13 cellular contexts compared by ENCODE assay signal in genomic region chr18:57841568-57841967, GRCh38. TPM values are rescaled to one million over a fixed set of nuclear protein-coding genes. Genes with fewer than 3 reads are reported as not detected.
DNase-seq lines count a peak whose midpoint lies in the region; ATAC-seq, FAIRE-seq and TF ChIP-seq lines count a peak whose summit lies in the region.
"Had no signal": no experiment of that assay in that cellular context is flagged by ENCODE, and none has a peak within 500 bp of the region (broad histone marks: within the 10 kb centered on the region; RNA-seq: fewer than 3 reads in every experiment).

No MANE protein-coding gene starts in this region.

- no peaks in the 10 kb centered on the region; the same call in 1 of the 2 replicates for H3K23me2 ChIP-seq in H1 (ENCODE audit: low read depth, low read length)

- no peak overlapping the region for H2BK120ac ChIP-seq in H1 (replicated peaks; ENCODE audit: low read depth, low read length)

- no peak overlapping the region for H3K18ac ChIP-seq in H1 (ENCODE audit: extremely low read depth, low read length)

- no peak overlapping the region for H4K5ac ChIP-seq in H1 (ENCODE audit: insufficient read length, low read depth, low read length)

- no peak overlapping the region for H2BK20ac ChIP-seq in H1 (ENCODE audit: low read length)

- H3K4me1 ChIP-seq in H1 (replicated peaks in 1 of 4; ENCODE audit: control insufficient read depth in 3 of 4, insufficient read depth in 4 of 4, low read length in 3 of 4): no peaks in the 10 kb centered on the region
- peaks cover 11% of the 10 kb centered on the region for H3K4me1 ChIP-seq in left ventricle myocardium inferior

- H3K27ac ChIP-seq in H1 (ENCODE audit: low read depth, low read length) (no peak overlapping the region), left ventricle myocardium inferior (replicated peaks) (no peak overlapping the region)
- H3K27ac ChIP-seq: spleen had no signal

- no peak overlapping the region for H2BK15ac ChIP-seq in H1 (ENCODE audit: low read length)

- TF ChIP-seq POLR2A in H1 (IDR thresholded peaks at IDR 0.05; ENCODE audit: control extremely low read depth in 1 of 2, low read depth in 2 of 2, low read length in 2 of 2): no peak

- H3K36me3 ChIP-seq in H1 (ENCODE audit: control insufficient read depth in 2 of 4, insufficient read depth in 4 of 4, low read length in 3 of 4) (no peaks in the 10 kb centered on the region), left ventricle myocardium inferior (no peaks in the 10 kb centered on the region)
- H3K36me3 ChIP-seq: spleen had no signal

- H2BK12ac ChIP-seq in H1 (ENCODE audit: low read depth, low read length): no peak overlapping the region

- peaks cover 8% of the 10 kb centered on the region for H3K9me3 Mint-ChIP-seq in activated CD8-positive, alpha-beta memory T cell treated with anti-CD3 and anti-CD28 coated beads, Interleukin-2, amount 10 ng/mL, durations not matched to agents 7 days and 5 days (ENCODE audit: low read depth)
- H3K9me3 Mint-ChIP-seq: WTC11 had no signal

- no peaks in the 10 kb centered on the region for H3K79me1 ChIP-seq in H1 (ENCODE audit: low read depth, low read length)

- H3K14ac ChIP-seq in H1 (ENCODE audit: insufficient read length): no peak overlapping the region

- H3K36me3 Mint-ChIP-seq in activated CD8-positive, alpha-beta memory T cell treated with anti-CD3 and anti-CD28 coated beads, Interleukin-2, amount 10 ng/mL, durations not matched to agents 7 days and 5 days: peaks cover 14% of the 10 kb centered on the region
- H3K36me3 Mint-ChIP-seq: WTC11 had no signal

- H3K23ac ChIP-seq in H1 (ENCODE audit: insufficient read length): no peak overlapping the region

- H3K4ac ChIP-seq in H1 (replicated peaks; ENCODE audit: insufficient read length, low read depth, low read length): no peak overlapping the region

- TF ChIP-seq EP300 in H1 (IDR thresholded peaks at IDR 0.05; ENCODE audit: borderline replicate concordance in 1 of 2, low read depth in 2 of 2, low read length in 2 of 2): no peak

- no peak overlapping the region for H3K9ac ChIP-seq in H1 (replicated peaks in 1 of 4; ENCODE audit: extremely low read depth in 1 of 4, low read depth in 3 of 4, low read length in 3 of 4)

- intact Hi-C loops in left ventricle myocardium inferior (cut with micrococcal nuclease): no loop called here

- no peak overlapping the region for H3K4me3 Mint-ChIP-seq in activated CD8-positive, alpha-beta memory T cell treated with anti-CD3 and anti-CD28 coated beads, Interleukin-2, amount 10 ng/mL, durations not matched to agents 7 days and 5 days
- H3K4me3 Mint-ChIP-seq: WTC11 had no signal

- H3K27me3 ChIP-seq in H1 (replicated peaks in 1 of 4; ENCODE audit: control insufficient read depth in 3 of 4, extremely low read depth in 1 of 4, insufficient read depth in 3 of 4, low read length in 3 of 4): no peaks in the 10 kb centered on the region
- H3K27me3 ChIP-seq in left ventricle myocardium inferior (ENCODE audit: low read depth): no peaks in the 10 kb centered on the region
- H3K27me3 ChIP-seq: spleen had no signal

- TF ChIP-seq CTCF in H1 (IDR thresholded peaks at IDR 0.05; ENCODE audit: control extremely low read depth in 1 of 3, insufficient read depth in 1 of 3, low read depth in 1 of 3, low read length in 3 of 3) (no peak), left ventricle myocardium inferior (IDR thresholded peaks at IDR 0.05; ENCODE audit: borderline replicate concordance) (no peak)

- H3K9me3 ChIP-seq in H1 (ENCODE audit: insufficient read depth in 2 of 2, low read depth in 1 of 2, low read length in 1 of 2): no peaks in the 10 kb centered on the region
- no peaks in the 10 kb centered on the region for H3K9me3 ChIP-seq in left ventricle myocardium inferior (replicated peaks)
- H3K9me3 ChIP-seq: spleen had no signal

- CTCF ChIA-PET in activated CD8-positive, alpha-beta memory T cell treated with anti-CD3 and anti-CD28 coated beads, Interleukin-2, amount 10 ng/mL, durations not matched to agents 7 days and 5 days (lab: Charles Lee): no interaction called here
- CTCF ChIA-PET in H1 (lab: Charles Lee; ENCODE audit: partially characterized antibody): no interaction called here

- H3K27ac Mint-ChIP-seq in activated CD8-positive, alpha-beta memory T cell treated with anti-CD3 and anti-CD28 coated beads, Interleukin-2, amount 10 ng/mL, durations not matched to agents 7 days and 5 days: peak overlapping the region; percentile 2
- H3K27ac Mint-ChIP-seq: WTC11 had no signal

- H3K4me2 ChIP-seq in H1 (ENCODE audit: insufficient read depth in 1 of 2, low read depth in 2 of 2, low read length in 2 of 2): no peak overlapping the region

- H4K20me1 ChIP-seq in H1 (replicated peaks in 1 of 2; ENCODE audit: control insufficient read depth in 1 of 2, insufficient read depth in 2 of 2, low read length in 2 of 2): no peaks in the 10 kb centered on the region

- no peak overlapping the region for H4K91ac ChIP-seq in H1 (replicated peaks; ENCODE audit: insufficient read length, low read length)

- H3K79me2 ChIP-seq in H1 (ENCODE audit: control insufficient read depth in 1 of 2, insufficient read depth in 2 of 2, low read length in 2 of 2): no peaks in the 10 kb centered on the region

- H2BK5ac ChIP-seq in H1 (ENCODE audit: low read depth, low read length): no peak overlapping the region

- TF ChIP-seq RAD21 in H1 (IDR thresholded peaks at IDR 0.05 in 1 of 2, conservative IDR thresholded peaks at IDR 0.05 in 1 of 2; ENCODE audit: low read depth in 2 of 2, low read length in 2 of 2): no peak

- H3K56ac ChIP-seq in H1 (replicated peaks; ENCODE audit: insufficient read length, low read depth, low read length): peak overlapping the region; percentile 36

- H2AK5ac ChIP-seq in H1 (ENCODE audit: low read depth, low read length): no peak overlapping the region

- peak; percentile 65 for DNase-seq in activated CD8-positive, alpha-beta memory T cell treated with anti-CD3 and anti-CD28 coated beads, Interleukin-2, amount 10 ng/mL, durations not matched to agents 7 days and 5 days
- DNase-seq in activated CD8-positive, alpha-beta memory T cell treated with anti-CD3 and anti-CD28 coated beads, Interleukin-2, amount 50 U/mL, for 48 hours: no peak
- DNase-seq in H1 (ENCODE audit: low read depth in 1 of 2, low spot score in 2 of 2) (no peak), RPMI8226 (no peak), urothelium cell line (ENCODE audit: low spot score) (no peak), left ventricle myocardium inferior (no peak)
- DNase-seq: anterior cingulate cortex, NCI-H2171, spleen had no signal

- peaks cover 68% of the 10 kb centered on the region for H3K27me3 Mint-ChIP-seq in activated CD8-positive, alpha-beta memory T cell treated with anti-CD3 and anti-CD28 coated beads, Interleukin-2, amount 10 ng/mL, durations not matched to agents 7 days and 5 days

- POLR2A ChIA-PET in H1 (lab: Charles Lee; ENCODE audit: partially characterized antibody): no interaction called here

- FAIRE-seq in H1 (lab: Jason Lieb, UNC) (no peak), urothelium cell line (lab: Jason Lieb, UNC) (no peak)
- FAIRE-seq: K562 had no signal

- no peak overlapping the region for H3K4me3 ChIP-seq in H1 (ENCODE audit: extremely low read depth in 1 of 4, insufficient read depth in 2 of 4, low read depth in 3 of 4, low read length in 4 of 4)
- no peak overlapping the region for H3K4me3 ChIP-seq in left ventricle myocardium inferior
- H3K4me3 ChIP-seq: K562, spleen had no signal

- 86% methylated on average over 2 of the region's 2 CpGs; no CpG with 5 or more reads in 1 of the 2 experiments for WGBS in H1 (ENCODE audit: extremely low coverage in 1 of 2, insufficient coverage in 1 of 2, insufficient read length in 1 of 2, insufficient replicate concordance in 2 of 2, low coverage in 1 of 2, low lambda C conversion rate in 2 of 2, missing lambda C conversion rate in 1 of 2), 2 experiments

- peak; percentile 60 for ATAC-seq in activated CD8-positive, alpha-beta memory T cell treated with anti-CD3 and anti-CD28 coated beads, Interleukin-2, amount 10 ng/mL, durations not matched to agents 7 days and 5 days
- ATAC-seq in GM21390 (IDR thresholded peaks at IDR 0.05; ENCODE audit: unreplicated experiment): peak; percentile 44
- peak; percentile 38 for ATAC-seq in HG03135 (IDR thresholded peaks at IDR 0.05; ENCODE audit: unreplicated experiment)
- ATAC-seq: K562, WTC11 had no signal

- H2AFZ ChIP-seq in H1 (ENCODE audit: low read length): no peak overlapping the region

- peaks cover 31% of the 10 kb centered on the region for H3K4me1 Mint-ChIP-seq in activated CD8-positive, alpha-beta memory T cell treated with anti-CD3 and anti-CD28 coated beads, Interleukin-2, amount 10 ng/mL, durations not matched to agents 7 days and 5 days

- H4K8ac ChIP-seq in H1 (ENCODE audit: extremely low read depth, insufficient read depth, low read length): no peak overlapping the region

TF ChIP-seq in H1, 55 proteins besides CTCF, POLR2A, EP300 and RAD21 (continues in another document):
- no peak for TF ChIP-seq RFX5 (IDR thresholded peaks at IDR 0.05; ENCODE audit: borderline replicate concordance, low read depth, low read length)
- no peak for TF ChIP-seq HDAC2 (IDR thresholded peaks at IDR 0.05; ENCODE audit: borderline replicate concordance in 1 of 2, low read depth in 2 of 2, low read length in 2 of 2)
- no peak for TF ChIP-seq CBX5 (IDR thresholded peaks at IDR 0.05; ENCODE audit: low read depth, low read length)
- no peak for TF ChIP-seq RXRA (IDR thresholded peaks at IDR 0.05; ENCODE audit: insufficient read depth, low read depth, low read length)
- TF ChIP-seq GABPA (IDR thresholded peaks at IDR 0.05; ENCODE audit: borderline replicate concordance, insufficient read depth, low read length): no peak

RNA-seq across cellular contexts. Expression of gene ATP8B1, which starts 38.5 kb away (rescaled TPM):
- under 1 TPM in 1 of 2 experiments, not detected in 1; 0.26 TPM for total RNA-seq in activated CD8-positive, alpha-beta memory T cell treated with anti-CD3 and anti-CD28 coated beads, Interleukin-2, amount 10 ng/mL, durations not matched to agents 7 days and 5 days
- total RNA-seq in H1 (2021; fragmentation: NEBNext Ultra II Directional; extraction: Animal tissue kit (Norgen Biotek cat#: 25700)): 3.1 and 4.6 TPM in 2 replicates
- 1.1 TPM in 2 replicates for polyA plus RNA-seq in H1 (2011; rRNA removed)
- polyA plus RNA-seq in H1 (2011; cell fraction: cytosol; rRNA removed): 1.2 TPM
- polyA plus RNA-seq in H1 (2011; cell fraction: nucleus; rRNA removed): 0.98 TPM
- polyA plus RNA-seq in H1 (2012, experiment 1 of 2): 1.2 to 2.2 TPM (median 1.6 TPM) in 4 replicates
- 0.33 TPM for polyA plus RNA-seq in H1 (2012, experiment 2 of 2)
- polyA plus RNA-seq in H1 (2013, experiment 1 of 2): 2.4 TPM
- polyA plus RNA-seq in H1 (2013, experiment 2 of 2): 3.0 TPM
- polyA minus RNA-seq in H1 (2011; rRNA and poly(A)+ RNA removed): 4.9 and 7.4 TPM in 2 replicates
- 1.9 TPM for polyA minus RNA-seq in H1 (2011; cell fraction: cytosol; rRNA and poly(A)+ RNA removed)
- 2.3 TPM for polyA minus RNA-seq in H1 (2011; cell fraction: nucleus; rRNA and poly(A)+ RNA removed)
- total RNA-seq in left ventricle myocardium inferior: 8.6 TPM
